7 cellular contexts compared by ENCODE assay signal in the genomic region with DNA sequence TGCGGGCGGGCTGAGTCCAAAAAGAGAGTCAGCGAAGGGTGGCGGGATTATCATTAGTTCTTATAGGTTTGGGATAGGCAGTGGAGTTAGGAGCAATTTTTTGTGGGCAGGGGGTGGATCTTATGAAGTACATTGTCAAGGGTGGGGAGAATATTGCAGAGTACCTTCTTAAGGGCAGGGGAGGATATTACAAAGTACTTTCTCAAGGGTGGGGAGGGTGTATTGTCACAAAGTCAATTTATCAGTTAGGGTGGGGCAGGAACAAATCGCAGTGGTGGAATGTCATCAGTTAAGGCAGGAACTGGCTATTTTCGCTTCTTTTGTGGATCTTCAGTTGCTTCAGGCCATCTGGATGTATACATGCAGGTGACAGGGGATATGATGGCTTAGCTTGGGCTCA. TPM values are rescaled to one million over a fixed set of nuclear protein-coding genes. Genes with fewer than 3 reads are reported as not detected.
"Had no signal": no experiment of that assay in that cellular context is flagged by ENCODE, and none has a peak within 500 bp of the region (broad histone marks: within the 10 kb centered on the region; RNA-seq: fewer than 3 reads in every experiment).

No MANE protein-coding gene starts in this region.

RNA-seq across cellular contexts. Expression of a gene that starts 40.3 kb away (rescaled TPM):
- total RNA-seq: activated CD8-positive, alpha-beta memory T cell treated with anti-CD3 and anti-CD28 coated beads for 36 hours; activated naive CD4-positive, alpha-beta T cell treated with anti-CD3 and anti-CD28 coated beads for 36 hours; activated naive CD8-positive, alpha-beta T cell treated with anti-CD3 and anti-CD28 coated beads for 36 hours; activated T-helper 1 cell treated with anti-CD3 and anti-CD28 coated beads, Interleukin-12 subunit alpha, Interleukin-12 subunit beta, Interleukin-2, Interleukin-4 antibody, amounts not matched to agents 30 ng/mL and 10 ng/mL and 1 ng/mL, durations not matched to agents 14 hours and 24 hours and 36 hours; cardiac muscle cell; endodermal cell; epithelial cell of proximal tubule had no signal
